ENCODE assay signal across 8 cellular contexts in the genomic region with DNA sequence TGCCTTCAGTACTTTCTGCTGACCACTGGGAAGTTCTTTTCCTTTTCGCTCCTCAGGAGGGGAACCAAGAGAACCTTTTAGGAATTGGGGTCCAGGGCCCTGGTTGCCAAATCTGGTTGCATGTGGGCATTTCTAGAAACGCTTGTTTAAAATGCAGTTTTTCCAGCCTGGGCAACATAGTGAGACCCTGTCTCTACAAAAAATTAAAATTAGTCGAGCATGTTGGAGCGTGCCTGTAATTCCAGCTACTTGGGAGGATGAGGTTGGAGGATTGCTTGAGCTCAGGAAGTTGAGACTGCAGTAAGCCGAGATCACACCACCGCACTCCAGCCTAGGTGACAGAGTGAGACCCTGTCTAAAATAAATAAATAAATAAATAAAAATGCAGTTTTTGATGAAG. TPM values are rescaled to one million over a fixed set of nuclear protein-coding genes. Genes with fewer than 3 reads are reported as not detected.
DNase-seq lines count a peak whose midpoint lies in the region; TF ChIP-seq lines count a peak whose summit lies in the region.

No MANE protein-coding gene starts in this region.

- TF ChIP-seq CTCF in GM06990 (IDR thresholded peaks at IDR 0.05; ENCODE audit: insufficient read depth, low read length, poor library complexity, severe bottlenecking) (no peak), OCI-LY3 (IDR thresholded peaks at IDR 0.05; ENCODE audit: low read depth, low read length) (no peak), parathyroid adenoma (IDR thresholded peaks at IDR 0.05) (no peak), GM10248 (IDR thresholded peaks at IDR 0.05; ENCODE audit: control extremely low read depth, extremely low read depth, low read depth, missing control alignments) (no peak), uterus (IDR thresholded peaks at IDR 0.05) (no peak)

- POLR2A ChIA-PET in GM10248 (lab: Yijun Ruan, JAX) = no interaction called here

- H3K79me2 ChIP-seq in OCI-LY3 (ENCODE audit: low read length) = peaks cover 28% of the 10 kb centered on the region
- no peaks in the 10 kb centered on the region for H3K79me2 ChIP-seq in parathyroid adenoma

- CTCF ChIA-PET in GM10248 (lab: Yijun Ruan, JAX) = interaction anchor here (1.0 to 32.0 kb wide), 7 partner anchors 6 to 95 kb away, joined by 3 to 584 read pairs (median 8); partner anchors contain the start of genes CDK5RAP3, PNPO and PRR15L

- no peak for TF ChIP-seq POLR2A in uterus (IDR thresholded peaks at IDR 0.05)

- no peak overlapping the region for H3K27ac ChIP-seq in OCI-LY3 (ENCODE audit: low read length)
- H3K27ac ChIP-seq in duodenal mucosa (ENCODE audit: low read depth, low read length) = no peak overlapping the region
- peak overlapping the region; percentile 54 for H3K27ac ChIP-seq in parathyroid adenoma
- H3K27ac ChIP-seq in uterus = peak overlapping the region in 1 of 2 donors; percentile 83

- DNase-seq in GM06990 (ENCODE audit: extremely low read depth, insufficient read length) (no peak), NCI-H510A treated with DMSO at 0.1 percent for 48 hours (lab: John Stamatoyannopoulos, UW) (no peak), SKM-1 treated with dmso at 0.1 percent for 144 hours (lab: John Stamatoyannopoulos, UW; ENCODE audit: unreplicated experiment) (no peak), GM10248 (ENCODE audit: extremely low spot score) (no peak), uterus (no peak)

- no peaks in the 10 kb centered on the region for H4K20me1 ChIP-seq in OCI-LY3 (ENCODE audit: insufficient read depth, low read length)

- H3K9ac ChIP-seq in OCI-LY3 (ENCODE audit: low read length) (peak overlapping the region; percentile 81), duodenal mucosa (ENCODE audit: low read depth in 1 of 2, low read length in 2 of 2) (peak overlapping the region; percentile 78 to 92), parathyroid adenoma (no peak overlapping the region)

- H3K4me1 ChIP-seq in OCI-LY3 (ENCODE audit: low read length) (peaks cover 31% of the 10 kb centered on the region), duodenal mucosa (ENCODE audit: control insufficient read depth in 1 of 2, insufficient read depth in 2 of 2, low read length in 2 of 2) (peaks cover 33 to 34% of the 10 kb centered on the region in 2 donors), parathyroid adenoma (no peaks in the 10 kb centered on the region), uterus (no peaks in the 10 kb centered on the region)

- H2AFZ ChIP-seq in OCI-LY3 (ENCODE audit: low read depth, low read length) = no peak overlapping the region
- H2AFZ ChIP-seq in parathyroid adenoma = peak overlapping the region; percentile 79

- H3K4me3 ChIP-seq in GM06990 (replicated peaks; ENCODE audit: low read depth, low read length) (peak overlapping the region; percentile 92), OCI-LY3 (ENCODE audit: low read length) (peak overlapping the region; percentile 82), duodenal mucosa (ENCODE audit: low read depth in 1 of 2, low read length in 2 of 2) (peak overlapping the region; percentile 78 to 94), parathyroid adenoma (ENCODE audit: low read depth, low read length) (peak overlapping the region; percentile 92), uterus (no peak overlapping the region)

- H3K27me3 ChIP-seq in GM06990 (replicated peaks; ENCODE audit: control insufficient read depth, insufficient read depth, low read length) (no peaks in the 10 kb centered on the region), OCI-LY3 (ENCODE audit: low read depth, low read length) (no peaks in the 10 kb centered on the region), duodenal mucosa (ENCODE audit: control insufficient read depth in 1 of 2, insufficient read depth in 2 of 2, low read length in 2 of 2) (no peaks in the 10 kb centered on the region), parathyroid adenoma (ENCODE audit: control insufficient read depth, insufficient read depth, low read length) (no peaks in the 10 kb centered on the region), uterus (no peaks in the 10 kb centered on the region)

- H3K9me3 ChIP-seq in OCI-LY3 (ENCODE audit: insufficient read depth, low read length) (no peaks in the 10 kb centered on the region), duodenal mucosa (ENCODE audit: control insufficient read depth in 1 of 2, low read length in 2 of 2) (no peaks in the 10 kb centered on the region), parathyroid adenoma (ENCODE audit: control insufficient read depth, low read length) (no peaks in the 10 kb centered on the region), uterus (no peaks in the 10 kb centered on the region)

- peak overlapping the region; percentile 99 for H3K4me2 ChIP-seq in OCI-LY3 (ENCODE audit: low read length)
- peak overlapping the region; percentile 77 for H3K4me2 ChIP-seq in parathyroid adenoma (ENCODE audit: low read length)

- H3K36me3 ChIP-seq in GM06990 (ENCODE audit: control insufficient read depth, insufficient read depth, low read length) = peaks cover 18% of the 10 kb centered on the region
- H3K36me3 ChIP-seq in OCI-LY3 (replicated peaks; ENCODE audit: low read depth, low read length) = peaks cover 31% of the 10 kb centered on the region
- H3K36me3 ChIP-seq in duodenal mucosa (ENCODE audit: control insufficient read depth in 1 of 2, insufficient read depth in 2 of 2, low read length in 2 of 2) = peaks cover 6 to 34% of the 10 kb centered on the region in 2 donors
- no peaks in the 10 kb centered on the region for H3K36me3 ChIP-seq in parathyroid adenoma (ENCODE audit: control insufficient read depth, insufficient read depth, low read length)
- H3K36me3 ChIP-seq in uterus = no peaks in the 10 kb centered on the region

- intact Hi-C loops in uterus (cut with DNase I; ENCODE audit: low total_unique reads) = no loop called here

RNA-seq across cellular contexts. Expression of gene PNPO, which starts 1.2 kb away (rescaled TPM):
- 10 to 100 TPM; 16.7 to 29.4 (median 17.4) TPM for total RNA-seq in uterus

RNA-seq across cellular contexts. Expression of gene PRR15L, which starts 15.1 kb away (rescaled TPM):
- total RNA-seq in uterus = 1 to 10 TPM in 1 of 4 donors, under 1 TPM in 1, not detected in 2; 0.29 to 2.0 TPM

RNA-seq across cellular contexts. Expression of gene CDK5RAP3, which starts 28.3 kb away (rescaled TPM):
- total RNA-seq in uterus = 100 to 1,000 TPM; 118 to 180 (median 146) TPM

RNA-seq across cellular contexts. Expression of gene SP2, which starts 46.5 kb away (rescaled TPM):
- total RNA-seq in uterus = 10 to 100 TPM in 1 of 4 donors, 1 to 10 TPM in 2, under 1 TPM in 1; 0.88 to 18.7 (median 1.3) TPM

Comparison
In these comparisons a context has a peak if more than half of its experiments do, and no peak if none do; other contexts are left out.
1. H3K4me3 ChIP-seq: peak in GM06990 (single experiment), OCI-LY3 (single experiment), duodenal mucosa (2 of 2) and parathyroid adenoma (single experiment); none in uterus (0 of 2).